Comparison of ENCODE assay signal across 9 cellular contexts in the genomic region with DNA sequence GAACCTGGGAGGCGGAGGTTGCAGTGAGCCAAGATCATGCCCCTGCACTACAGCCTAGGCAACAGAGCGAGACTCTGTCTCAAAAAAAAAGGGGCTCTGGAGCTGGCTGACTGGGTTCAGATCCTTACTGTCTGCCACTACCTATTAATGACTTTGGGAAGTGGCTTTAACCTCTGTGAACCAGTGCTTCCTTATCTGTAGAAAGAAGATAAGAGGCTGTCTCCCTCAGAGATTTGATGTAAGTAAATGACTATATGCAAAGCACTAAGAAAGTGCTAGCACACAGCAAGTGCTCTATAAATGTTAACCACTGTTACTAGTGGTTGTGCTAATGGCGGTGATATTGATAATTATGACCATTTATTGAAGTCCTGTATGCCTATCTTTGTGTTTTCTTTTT.
"Had no signal": no experiment of that assay in that cellular context is flagged by ENCODE, and none has a peak within 500 bp of the region (broad histone marks: within the 10 kb centered on the region; RNA-seq: fewer than 3 reads in every experiment).

No MANE protein-coding gene starts in this region.

- H2AFZ ChIP-seq: GM23248 had no signal

- FAIRE-seq: HTR-8/SVneo had no signal

- H3K4me3 ChIP-seq: GM23248, HAP-1 had no signal

- DNase-seq: GM23248, GOT3, H7, HFFc6, IMR-90, KG1 had no signal

- H3K9me3 Mint-ChIP-seq: HFFc6 had no signal

- H3K27ac ChIP-seq: GM23248 had no signal

- H3K9me3 ChIP-seq: HAP-1 had no signal

- H3K4me3 Mint-ChIP-seq: HFFc6 had no signal

- H3K9ac ChIP-seq: GM23248 had no signal

- ATAC-seq: HCT116 had no signal

- H3K4me1 ChIP-seq: HAP-1 had no signal

- H3K27ac Mint-ChIP-seq: HFFc6 had no signal
